ENCODE assay signal across 10 cellular contexts in genomic region chrX:119769388-119769787, GRCh38. TPM values are rescaled to one million over a fixed set of nuclear protein-coding genes. Genes with fewer than 3 reads are reported as not detected.
A peak's percentile ranks its signal among the peaks of the same experiment; 100 is the strongest.
DNase-seq lines count a peak whose midpoint lies in the region; ATAC-seq, FAIRE-seq and TF ChIP-seq lines count a peak whose summit lies in the region.
"Not testable (repeated sequence)": the region's sequence is repeated elsewhere in the genome, so short reads cannot be mapped to it uniquely, and the experiment has no call there.
"Had no signal": no experiment of that assay in that cellular context is flagged by ENCODE, and none has a peak within 500 bp of the region (broad histone marks: within the 10 kb centered on the region; RNA-seq: fewer than 3 reads in every experiment).

No MANE protein-coding gene starts in this region.

- RAD21 ChIA-PET in HCT116 (lab: Charles Lee; ENCODE audit: low non-redundant PET in 1 of 2, low total read pairs in 2 of 2, uncharacterized antibody in 2 of 2, unreplicated experiment in 2 of 2): not testable (repeated sequence)

- not testable (repeated sequence) for H3K9ac ChIP-seq in HCT116 (ENCODE audit: low read length); H1 (replicated peaks in 1 of 4; ENCODE audit: extremely low read depth in 1 of 4, low read depth in 3 of 4, low read length in 3 of 4)

- not testable (repeated sequence) for H3K36me3 ChIP-seq in HCT116 (ENCODE audit: control insufficient read depth in 1 of 2, insufficient read depth in 2 of 2, low read length in 2 of 2); H1 (ENCODE audit: control insufficient read depth in 2 of 4, insufficient read depth in 4 of 4, low read length in 3 of 4); spleen

- not testable (repeated sequence) for H4K20me1 ChIP-seq in HCT116 (ENCODE audit: insufficient read depth); H1 (replicated peaks in 1 of 2; ENCODE audit: control insufficient read depth in 1 of 2, insufficient read depth in 2 of 2, low read length in 2 of 2)

- BruUV-seq in HCT116 (replicated peaks; lab: Mats Ljungman, UMichigan): not testable (repeated sequence)

- H3K9me3 ChIP-seq in A549; HCT116 (ENCODE audit: control insufficient read depth in 1 of 2, insufficient read depth in 1 of 2, low read depth in 1 of 2, low read length in 2 of 2); H1 (ENCODE audit: insufficient read depth in 2 of 2, low read depth in 1 of 2, low read length in 1 of 2); spleen: not testable (repeated sequence)

- not testable (repeated sequence) for H2AK5ac ChIP-seq in H1 (ENCODE audit: low read depth, low read length)

- not testable (repeated sequence) for H3K4me1 ChIP-seq in A549; H1 (replicated peaks in 1 of 4; ENCODE audit: control insufficient read depth in 3 of 4, insufficient read depth in 4 of 4, low read length in 3 of 4)
- H3K4me1 ChIP-seq in HCT116 (ENCODE audit: control insufficient read depth in 1 of 2, insufficient read depth in 2 of 2, low read length in 2 of 2) (peaks cover 11 to 22% of the 10 kb centered on the region in 2 experiments), spleen (peaks cover 0 to 21% (median 0%) of the 10 kb centered on the region in 6 donors)

- not testable (repeated sequence) for H3K79me2 ChIP-seq in HCT116 (ENCODE audit: insufficient read depth, low read length); H1 (ENCODE audit: control insufficient read depth in 1 of 2, insufficient read depth in 2 of 2, low read length in 2 of 2)

- not testable (repeated sequence) for H3K23ac ChIP-seq in H1 (ENCODE audit: insufficient read length)

- not testable (repeated sequence) for H2BK12ac ChIP-seq in H1 (ENCODE audit: low read depth, low read length)

- H3K4me2 ChIP-seq in A549; HCT116 (ENCODE audit: low read length); H1 (ENCODE audit: insufficient read depth in 1 of 2, low read depth in 2 of 2, low read length in 2 of 2): not testable (repeated sequence)

- CTCF ChIA-PET in A549 (lab: Yijun Ruan, JAX): interaction anchor here (0.8 to 1.4 kb wide), 4 partner anchors 11 to 18 kb away, joined by 3 to 7 read pairs (median 3); partner anchors contain the start of gene SOWAHD
- CTCF ChIA-PET in HCT116 (lab: Charles Lee); WTC11 (lab: Charles Lee): not testable (repeated sequence)
- CTCF ChIA-PET in H1 (lab: Charles Lee; ENCODE audit: partially characterized antibody): interaction anchor here (1.2 to 1.6 kb wide), 2 partner anchors 10 to 12 kb away, joined by 5 read pairs; no protein-coding TSS in a partner anchor

- H2BK5ac ChIP-seq in H1 (ENCODE audit: low read depth, low read length): not testable (repeated sequence)

- H3K27me3 ChIP-seq in HCT116 (ENCODE audit: insufficient read depth, low read length); H1 (replicated peaks in 1 of 4; ENCODE audit: control insufficient read depth in 3 of 4, extremely low read depth in 1 of 4, insufficient read depth in 3 of 4, low read length in 3 of 4); spleen (replicated peaks in 1 of 7): not testable (repeated sequence)

- not testable (repeated sequence) for H4K5ac ChIP-seq in H1 (ENCODE audit: insufficient read length, low read depth, low read length)

- H2BK120ac ChIP-seq in H1 (replicated peaks; ENCODE audit: low read depth, low read length): not testable (repeated sequence)

- 88% methylated on average over 2 of the region's 3 CpGs for WGBS in A549 (ENCODE audit: missing lambda C conversion rate)
- 100% methylated on average over 1 of the region's 3 CpGs; no CpG with 5 or more reads in 1 of the 2 experiments for WGBS in H1 (ENCODE audit: extremely low coverage in 1 of 2, insufficient coverage in 1 of 2, insufficient read length in 1 of 2, insufficient replicate concordance in 2 of 2, low coverage in 1 of 2, low lambda C conversion rate in 2 of 2, missing lambda C conversion rate in 1 of 2), 2 experiments
- 89 to 100% (median 97%) methylated on average over 1 to 3 of the region's 3 CpGs for WGBS in spleen, 5 donors

- TF ChIP-seq RAD21 in A549 (conservative IDR thresholded peaks at IDR 0.05 in 1 of 2, IDR thresholded peaks at IDR 0.05 in 1 of 2); HCT116 (IDR thresholded peaks at IDR 0.05; ENCODE audit: low read depth); H1 (IDR thresholded peaks at IDR 0.05 in 1 of 2, conservative IDR thresholded peaks at IDR 0.05 in 1 of 2; ENCODE audit: low read depth in 2 of 2, low read length in 2 of 2): not testable (repeated sequence)

- TF ChIP-seq EP300 in A549 (IDR thresholded peaks at IDR 0.05); H1 (IDR thresholded peaks at IDR 0.05; ENCODE audit: borderline replicate concordance in 1 of 2, low read depth in 2 of 2, low read length in 2 of 2): not testable (repeated sequence)

- H3K27me3 Mint-ChIP-seq in WTC11 (ENCODE audit: low read depth): not testable (repeated sequence)

- not testable (repeated sequence) for H3K79me1 ChIP-seq in H1 (ENCODE audit: low read depth, low read length)

- not testable (repeated sequence) for H3K4me3 Mint-ChIP-seq in WTC11

- not testable (repeated sequence) for H3K23me2 ChIP-seq in H1 (ENCODE audit: low read depth, low read length)

- not testable (repeated sequence) for H2BK15ac ChIP-seq in H1 (ENCODE audit: low read length)

- not testable (repeated sequence) for H3K27ac ChIP-seq in A549; HCT116 (ENCODE audit: low read depth, low read length); H1 (ENCODE audit: low read depth, low read length); spleen

- H3K56ac ChIP-seq in H1 (replicated peaks; ENCODE audit: insufficient read length, low read depth, low read length): not testable (repeated sequence)

- not testable (repeated sequence) for H3K9me3 Mint-ChIP-seq in WTC11

- H2AFZ ChIP-seq in HCT116 (ENCODE audit: low read depth, low read length, poor library complexity, severe bottlenecking); H1 (ENCODE audit: low read length): not testable (repeated sequence)

- not testable (repeated sequence) for FAIRE-seq in A549 (lab: Jason Lieb, UNC); H1 (lab: Jason Lieb, UNC)

- not testable (repeated sequence) for TF ChIP-seq POLR2A in A549 (IDR thresholded peaks at IDR 0.05; ENCODE audit: low read length); HCT116 (IDR thresholded peaks at IDR 0.05; ENCODE audit: borderline replicate concordance, extremely low read depth, insufficient read depth, insufficient read length); H1 (IDR thresholded peaks at IDR 0.05; ENCODE audit: control extremely low read depth in 1 of 2, low read depth in 2 of 2, low read length in 2 of 2); spleen (IDR thresholded peaks at IDR 0.05)

- not testable (repeated sequence) for H3K4ac ChIP-seq in H1 (replicated peaks; ENCODE audit: insufficient read length, low read depth, low read length)

- H3K27ac Mint-ChIP-seq in WTC11: not testable (repeated sequence)

- H3K9me2 ChIP-seq in HCT116 (ENCODE audit: insufficient read depth): not testable (repeated sequence)

- POLR2A ChIA-PET in A549 (lab: Yijun Ruan, JAX); WTC11 (lab: Charles Lee): not testable (repeated sequence)
- POLR2A ChIA-PET in HCT116 (lab: Charles Lee) (interaction anchor here (0.8 to 1.5 kb wide), 4 partner anchors 11 to 282 kb away, joined by 3 to 5 read pairs (median 3); partner anchors contain the start of genes RPL39 and SOWAHD), H1 (lab: Charles Lee; ENCODE audit: partially characterized antibody) (interaction anchor here (1.0 kb wide), 1 partner anchor 15 kb away, joined by 3 read pairs; no protein-coding TSS in a partner anchor)

- not testable (repeated sequence) for H4K8ac ChIP-seq in H1 (ENCODE audit: extremely low read depth, insufficient read depth, low read length)

- TF ChIP-seq CTCF in A549 (IDR thresholded peaks at IDR 0.05); HCT116 (IDR thresholded peaks at IDR 0.05 in 2 of 3, conservative IDR thresholded peaks at IDR 0.05 in 1 of 3; ENCODE audit: borderline replicate concordance in 1 of 3, insufficient read depth in 1 of 3, low read depth in 2 of 3, low read length in 2 of 3); WTC11 (IDR thresholded peaks at IDR 0.05); H1 (IDR thresholded peaks at IDR 0.05; ENCODE audit: control extremely low read depth in 1 of 3, insufficient read depth in 1 of 3, low read depth in 1 of 3, low read length in 3 of 3); spleen (IDR thresholded peaks at IDR 0.05 in 8 of 11, conservative IDR thresholded peaks at IDR 0.05 in 3 of 11): not testable (repeated sequence)

- not testable (repeated sequence) for H3K14ac ChIP-seq in H1 (ENCODE audit: insufficient read length)

- H4K91ac ChIP-seq in H1 (replicated peaks; ENCODE audit: insufficient read length, low read length): not testable (repeated sequence)

- not testable (repeated sequence) for H2BK20ac ChIP-seq in H1 (ENCODE audit: low read length)

- H3K4me1 Mint-ChIP-seq in WTC11: not testable (repeated sequence)

- H3K18ac ChIP-seq in H1 (ENCODE audit: extremely low read depth, low read length): not testable (repeated sequence)

- not testable (repeated sequence) for H3K4me3 ChIP-seq in A549; HCT116 (replicated peaks in 1 of 2; ENCODE audit: low read depth in 1 of 2, low read length in 2 of 2); H1 (ENCODE audit: extremely low read depth in 1 of 4, insufficient read depth in 2 of 4, low read depth in 3 of 4, low read length in 4 of 4); spleen

- not testable (repeated sequence) for H3K36me3 Mint-ChIP-seq in WTC11

- intact Hi-C loops in HCT116 (cut with micrococcal nuclease); spleen (cut with DNase I; ENCODE audit: low total_unique reads): not testable (repeated sequence)

- DNase-seq in A549 (ENCODE audit: low read depth in 1 of 2, low spot score in 1 of 2); HCT116 (ENCODE audit: low read depth, low spot score); WTC11 (ENCODE audit: low spot score); H1 (ENCODE audit: low read depth in 1 of 2, low spot score in 2 of 2): not testable (repeated sequence)
- DNase-seq in HT1080 (ENCODE audit: low read depth) (peak; percentile 48), NCI-H1048 (lab: John Stamatoyannopoulos, UW) (peak; percentile 24), spleen (peak; percentile 0)

- ATAC-seq in A549, WTC11: not testable (repeated sequence)
- ATAC-seq in HCT116: 0 out of 2 replicates have a peak, but pooled peaks have one; percentile 17

RNA-seq across cellular contexts. Expression of gene SOWAHD, which starts 11.0 kb away (rescaled TPM):
- polyA plus RNA-seq in A549 (2011; rRNA removed) (0.05 and 0.08 TPM in 2 replicates), A549 (2017; fragmentation: RNase III; extraction: RNeasy Plus Mini Kit Qiagen cat#74134 plus additional on column Dnase treatment) (0.09 to 0.22 TPM (median 0.09 TPM) in 3 replicates), H1 (2011; rRNA removed) (2.6 and 2.9 TPM in 2 replicates), spleen (10 to 100 TPM; 19.2 to 26.2 (median 19.9) TPM)
- polyA plus RNA-seq in A549 (2012; cell fraction: cytosol; rRNA removed): 0.16 and 0.25 TPM in 2 replicates
- 0.07 and 0.22 TPM in 2 replicates for polyA plus RNA-seq in A549 (2012; cell fraction: nucleus; rRNA removed)
- polyA minus RNA-seq in A549 (2011; rRNA and poly(A)+ RNA removed): not detected in 2 replicates
- total RNA-seq in HCT116 (2021; ENCODE audit: unreplicated experiment) (1.1 TPM), WTC11 (2021) (3.6 to 5.0 TPM (median 4.3 TPM) in 3 replicates), spleen (1 to 10 TPM; 5.0 to 9.5 (median 8.1) TPM)
- polyA plus RNA-seq in HCT116 (2012): 0.77 and 0.91 TPM in 2 replicates
- 0.05 and 0.13 TPM in 2 replicates for total RNA-seq in HT1080 (2014; rRNA removed; shearing (Covaris generic))
- 0.18 TPM in 1 of 2 replicates, not detected in the other for polyA plus RNA-seq in HT1080 (2015; cell fraction: cytosol; rRNA removed)
- polyA plus RNA-seq in HT1080 (2015; cell fraction: nucleus; rRNA removed): 0.08 TPM in 1 of 2 replicates, not detected in the other
- 1.7 and 1.8 TPM in 2 replicates for total RNA-seq in H1 (2021; fragmentation: NEBNext Ultra II Directional; extraction: Animal tissue kit (Norgen Biotek cat#: 25700))
- 3.1 TPM for polyA plus RNA-seq in H1 (2011; cell fraction: cytosol; rRNA removed)
- 1.7 TPM for polyA plus RNA-seq in H1 (2011; cell fraction: nucleus; rRNA removed)
- polyA plus RNA-seq in H1 (2012, experiment 1 of 2): 0.81 to 3.2 TPM (median 2.1 TPM) in 4 replicates
- 2.1 TPM for polyA plus RNA-seq in H1 (2012, experiment 2 of 2)
- 1.1 TPM for polyA plus RNA-seq in H1 (2013, experiment 1 of 2)
- polyA plus RNA-seq in H1 (2013, experiment 2 of 2): 0.85 TPM
- 0.29 and 0.47 TPM in 2 replicates for polyA minus RNA-seq in H1 (2011; rRNA and poly(A)+ RNA removed)
- polyA minus RNA-seq in H1 (2011; cell fraction: cytosol; rRNA and poly(A)+ RNA removed): 1.7 TPM
- 1.5 TPM for polyA minus RNA-seq in H1 (2011; cell fraction: nucleus; rRNA and poly(A)+ RNA removed)
- total RNA-seq: A172; A673; CD4-positive, CD25-positive, alpha-beta regulatory T cell had no signal

RNA-seq across cellular contexts. Expression of gene RPL39, which starts 22.0 kb away (rescaled TPM):
- 3,499 and 3,669 TPM in 2 replicates for polyA plus RNA-seq in A549 (2011; rRNA removed)
- polyA plus RNA-seq in A549 (2012; cell fraction: cytosol; rRNA removed): 2,112 and 2,747 TPM in 2 replicates
- polyA plus RNA-seq in A549 (2012; cell fraction: nucleus; rRNA removed): 366 and 434 TPM in 2 replicates
- 4,937 to 5,260 TPM (median 4,942 TPM) in 3 replicates for polyA plus RNA-seq in A549 (2017; fragmentation: RNase III; extraction: RNeasy Plus Mini Kit Qiagen cat#74134 plus additional on column Dnase treatment)
- polyA minus RNA-seq in A549 (2011; rRNA and poly(A)+ RNA removed): 180 and 224 TPM in 2 replicates
- total RNA-seq in HCT116 (2021; ENCODE audit: unreplicated experiment): 1,940 TPM
- 3,610 and 4,517 TPM in 2 replicates for polyA plus RNA-seq in HCT116 (2012)
- 1,022 and 1,546 TPM in 2 replicates for total RNA-seq in HT1080 (2014; rRNA removed; shearing (Covaris generic))
- 2,675 and 3,019 TPM in 2 replicates for polyA plus RNA-seq in HT1080 (2015; cell fraction: cytosol; rRNA removed)
- polyA plus RNA-seq in HT1080 (2015; cell fraction: nucleus; rRNA removed): 762 and 898 TPM in 2 replicates
- total RNA-seq in WTC11 (2021): 1,551 to 1,842 TPM (median 1,763 TPM) in 3 replicates
- 1,901 and 1,942 TPM in 2 replicates for total RNA-seq in H1 (2021; fragmentation: NEBNext Ultra II Directional; extraction: Animal tissue kit (Norgen Biotek cat#: 25700))
- 1,054 and 2,394 TPM in 2 replicates for polyA plus RNA-seq in H1 (2011; rRNA removed)
- polyA plus RNA-seq in H1 (2011; cell fraction: cytosol; rRNA removed): 2,063 TPM
- polyA plus RNA-seq in H1 (2011; cell fraction: nucleus; rRNA removed): 385 TPM
- 3,116 to 6,113 TPM (median 4,366 TPM) in 4 replicates for polyA plus RNA-seq in H1 (2012, experiment 1 of 2)
- polyA plus RNA-seq in H1 (2012, experiment 2 of 2): 4,914 TPM
- polyA plus RNA-seq in H1 (2013, experiment 1 of 2): 7,569 TPM
- polyA plus RNA-seq in H1 (2013, experiment 2 of 2): 7,757 TPM
- polyA minus RNA-seq in H1 (2011; rRNA and poly(A)+ RNA removed): 364 and 530 TPM in 2 replicates
- 173 TPM for polyA minus RNA-seq in H1 (2011; cell fraction: cytosol; rRNA and poly(A)+ RNA removed)
- polyA minus RNA-seq in H1 (2011; cell fraction: nucleus; rRNA and poly(A)+ RNA removed): 243 TPM
- 1,000 to 10,000 TPM; 1,435 to 2,313 (median 1,812) TPM for total RNA-seq in spleen
- polyA plus RNA-seq in spleen: over 10,000 TPM; 15,023 to 18,857 (median 18,305) TPM
